Comparison of ENCODE assay signal across 12 cellular contexts in genomic region chr3:33061782-33062181, GRCh38. TPM values are rescaled to one million over a fixed set of nuclear protein-coding genes. Genes with fewer than 3 reads are reported as not detected.
DNase-seq lines count a peak whose midpoint lies in the region; ATAC-seq, FAIRE-seq and TF ChIP-seq lines count a peak whose summit lies in the region.
"Had no signal": no experiment of that assay in that cellular context is flagged by ENCODE, and none has a peak within 500 bp of the region (broad histone marks: within the 10 kb centered on the region; RNA-seq: fewer than 3 reads in every experiment).

No MANE protein-coding gene starts in this region.

- H3K27me3 Mint-ChIP-seq in astrocyte (ENCODE audit: low read depth, unreplicated experiment): no peaks in the 10 kb centered on the region
- no peaks in the 10 kb centered on the region for H3K27me3 Mint-ChIP-seq in natural killer cell treated with Interleukin-12 subunit alpha and Interleukin-12 subunit beta and Interleukin-15 and Interleukin-18, amount 100 ng/mL, for 72 hours

- peak; percentile 55 for DNase-seq in GM03348 (ENCODE audit: low spot score)
- peak; percentile 64 for DNase-seq in astrocyte (ENCODE audit: low read depth)
- DNase-seq in natural killer cell treated with Interleukin-12 subunit alpha and Interleukin-12 subunit beta and Interleukin-15 and Interleukin-18, amount 100 ng/mL, for 72 hours (ENCODE audit: low spot score): no peak
- no peak for DNase-seq in NCI-H2227 treated with DMSO at 0.1 percent for 48 hours (lab: John Stamatoyannopoulos, UW)
- DNase-seq in NCI-H2081 treated with DMSO at 0.1 percent for 48 hours (lab: John Stamatoyannopoulos, UW): no peak
- no peak for DNase-seq in NCI-H128 (lab: John Stamatoyannopoulos, UW; ENCODE audit: unreplicated experiment)
- DNase-seq: NCI-H526 treated with DMSO at 0.1 percent for 48 hours had no signal

- H3K27ac ChIP-seq in OCI-LY3 (ENCODE audit: low read length) (peak overlapping the region; percentile 86), astrocyte (ENCODE audit: low read depth, low read length) (no peak overlapping the region)
- H3K27ac ChIP-seq: neural progenitor cell had no signal

- H3K4me3 ChIP-seq in OCI-LY3 (ENCODE audit: low read length): no peak overlapping the region
- H3K4me3 ChIP-seq in astrocyte (ENCODE audit: insufficient read depth, low read depth, low read length): no peak overlapping the region
- H3K4me3 ChIP-seq: esophagus muscularis mucosa, neural progenitor cell had no signal

- H3K79me2 ChIP-seq in OCI-LY3 (ENCODE audit: low read length): no peaks in the 10 kb centered on the region
- no peaks in the 10 kb centered on the region for H3K79me2 ChIP-seq in astrocyte (ENCODE audit: insufficient read depth, low read length)

- TF ChIP-seq CTCF in OCI-LY3 (IDR thresholded peaks at IDR 0.05; ENCODE audit: low read depth, low read length) (no peak), astrocyte (IDR thresholded peaks at IDR 0.05; ENCODE audit: insufficient read depth, low read depth, low read length) (no peak)

- peaks cover 17% of the 10 kb centered on the region for H3K4me1 Mint-ChIP-seq in astrocyte (ENCODE audit: low read depth, unreplicated experiment)
- H3K4me1 Mint-ChIP-seq in natural killer cell treated with Interleukin-12 subunit alpha and Interleukin-12 subunit beta and Interleukin-15 and Interleukin-18, amount 100 ng/mL, for 72 hours (ENCODE audit: low read depth in 2 of 2): peaks cover 28 to 34% of the 10 kb centered on the region in 2 donors
- H3K4me1 Mint-ChIP-seq: neural progenitor cell had no signal

- H3K27me3 ChIP-seq in OCI-LY3 (ENCODE audit: low read depth, low read length): no peaks in the 10 kb centered on the region
- H3K27me3 ChIP-seq in astrocyte (ENCODE audit: insufficient read depth, low read length): no peaks in the 10 kb centered on the region
- H3K27me3 ChIP-seq: esophagus muscularis mucosa, neural progenitor cell had no signal

- H3K4me2 ChIP-seq in OCI-LY3 (ENCODE audit: low read length) (peak overlapping the region; percentile 64), astrocyte (ENCODE audit: low read length) (peak overlapping the region; percentile 3)
- H3K4me2 ChIP-seq: neural progenitor cell had no signal

- H4K20me1 ChIP-seq in OCI-LY3 (ENCODE audit: insufficient read depth, low read length): no peaks in the 10 kb centered on the region
- H4K20me1 ChIP-seq in astrocyte (ENCODE audit: insufficient read depth, low read length): no peaks in the 10 kb centered on the region

- H3K27ac Mint-ChIP-seq in astrocyte (ENCODE audit: unreplicated experiment): peak overlapping the region; percentile 43
- peak overlapping the region; percentile 69 to 72 for H3K27ac Mint-ChIP-seq in natural killer cell treated with Interleukin-12 subunit alpha and Interleukin-12 subunit beta and Interleukin-15 and Interleukin-18, amount 100 ng/mL, for 72 hours
- H3K27ac Mint-ChIP-seq: neural progenitor cell had no signal

- H3K4me1 ChIP-seq in OCI-LY3 (ENCODE audit: low read length) (peaks cover 57% of the 10 kb centered on the region), astrocyte (ENCODE audit: insufficient read depth, low read length) (peaks cover 4% of the 10 kb centered on the region)
- H3K4me1 ChIP-seq: neural progenitor cell had no signal

- H3K4me3 Mint-ChIP-seq in astrocyte (ENCODE audit: unreplicated experiment): no peak overlapping the region
- H3K4me3 Mint-ChIP-seq in natural killer cell treated with Interleukin-12 subunit alpha and Interleukin-12 subunit beta and Interleukin-15 and Interleukin-18, amount 100 ng/mL, for 72 hours: peak overlapping the region; percentile 61
- H3K4me3 Mint-ChIP-seq: neural progenitor cell had no signal

- H2AFZ ChIP-seq in OCI-LY3 (ENCODE audit: low read depth, low read length) (no peak overlapping the region), astrocyte (ENCODE audit: low read depth, low read length) (no peak overlapping the region)
- H2AFZ ChIP-seq: neural progenitor cell had no signal

- peaks cover 16% of the 10 kb centered on the region for H3K36me3 Mint-ChIP-seq in astrocyte (ENCODE audit: low read depth, unreplicated experiment)
- peaks cover 16% of the 10 kb centered on the region for H3K36me3 Mint-ChIP-seq in natural killer cell treated with Interleukin-12 subunit alpha and Interleukin-12 subunit beta and Interleukin-15 and Interleukin-18, amount 100 ng/mL, for 72 hours

- peaks cover 30% of the 10 kb centered on the region for H3K36me3 ChIP-seq in OCI-LY3 (replicated peaks; ENCODE audit: low read depth, low read length)
- peaks cover 6% of the 10 kb centered on the region for H3K36me3 ChIP-seq in astrocyte (ENCODE audit: insufficient read depth, low read length)
- H3K36me3 ChIP-seq: neural progenitor cell had no signal

- FAIRE-seq in astrocyte (lab: Jason Lieb, UNC): no peak
- FAIRE-seq: G401.6 had no signal

- peak overlapping the region; percentile 6; the same call in 1 of the 2 replicates for H3K9ac ChIP-seq in OCI-LY3 (ENCODE audit: low read length)
- no peak overlapping the region for H3K9ac ChIP-seq in astrocyte (ENCODE audit: low read length)
- H3K9ac ChIP-seq: neural progenitor cell had no signal

- H3K9me3 Mint-ChIP-seq in astrocyte (ENCODE audit: unreplicated experiment): no peaks in the 10 kb centered on the region
- H3K9me3 Mint-ChIP-seq in natural killer cell treated with Interleukin-12 subunit alpha and Interleukin-12 subunit beta and Interleukin-15 and Interleukin-18, amount 100 ng/mL, for 72 hours: no peaks in the 10 kb centered on the region
- H3K9me3 Mint-ChIP-seq: neural progenitor cell had no signal

- H3K9me3 ChIP-seq in OCI-LY3 (ENCODE audit: insufficient read depth, low read length) (no peaks in the 10 kb centered on the region), astrocyte (ENCODE audit: insufficient read depth, low read depth, low read length) (no peaks in the 10 kb centered on the region)
- H3K9me3 ChIP-seq: esophagus muscularis mucosa had no signal

- peak in 1 of 2 donors; percentile 90 for ATAC-seq in natural killer cell treated with Interleukin-12 subunit alpha and Interleukin-12 subunit beta and Interleukin-15 and Interleukin-18, amount 100 ng/mL, for 72 hours
- no peak for ATAC-seq in GM19324 (IDR thresholded peaks at IDR 0.05; ENCODE audit: low FRiP score, unreplicated experiment)

RNA-seq across cellular contexts. Expression of gene GLB1, which starts 35.2 kb away (rescaled TPM):
- 128 and 148 TPM in 2 replicates for total RNA-seq in astrocyte
- total RNA-seq in natural killer cell treated with Interleukin-12 subunit alpha and Interleukin-12 subunit beta and Interleukin-15 and Interleukin-18, amount 100 ng/mL, for 72 hours: 10 to 100 TPM; 70.8 to 71.7 TPM

RNA-seq across cellular contexts. Expression of gene TMPPE, which starts 35.2 kb away (rescaled TPM):
- total RNA-seq in astrocyte: 15.1 TPM in 2 replicates
- total RNA-seq in natural killer cell treated with Interleukin-12 subunit alpha and Interleukin-12 subunit beta and Interleukin-15 and Interleukin-18, amount 100 ng/mL, for 72 hours: 10 to 100 TPM; 14.4 to 14.5 TPM

RNA-seq across cellular contexts. Expression of gene CRTAP, which starts 52.0 kb away (rescaled TPM):
- 144 and 145 TPM in 2 replicates for total RNA-seq in astrocyte
- total RNA-seq in natural killer cell treated with Interleukin-12 subunit alpha and Interleukin-12 subunit beta and Interleukin-15 and Interleukin-18, amount 100 ng/mL, for 72 hours: 10 to 100 TPM; 14.9 to 19.5 TPM

Comparison
In these comparisons a context has a peak if more than half of its experiments do, and no peak if none do; other contexts are left out.
1. DNase-seq: peak in GM03348 (single experiment) and astrocyte (single experiment); none in natural killer cell treated with Interleukin-12 subunit alpha and Interleukin-12 subunit beta and Interleukin-15 and Interleukin-18, amount 100 ng/mL, for 72 hours (single experiment), NCI-H2227 treated with DMSO at 0.1 percent for 48 hours (single experiment), NCI-H2081 treated with DMSO at 0.1 percent for 48 hours (single experiment) and NCI-H128 (single experiment).